ENCODE assay signal across 15 cellular contexts in the genomic region with DNA sequence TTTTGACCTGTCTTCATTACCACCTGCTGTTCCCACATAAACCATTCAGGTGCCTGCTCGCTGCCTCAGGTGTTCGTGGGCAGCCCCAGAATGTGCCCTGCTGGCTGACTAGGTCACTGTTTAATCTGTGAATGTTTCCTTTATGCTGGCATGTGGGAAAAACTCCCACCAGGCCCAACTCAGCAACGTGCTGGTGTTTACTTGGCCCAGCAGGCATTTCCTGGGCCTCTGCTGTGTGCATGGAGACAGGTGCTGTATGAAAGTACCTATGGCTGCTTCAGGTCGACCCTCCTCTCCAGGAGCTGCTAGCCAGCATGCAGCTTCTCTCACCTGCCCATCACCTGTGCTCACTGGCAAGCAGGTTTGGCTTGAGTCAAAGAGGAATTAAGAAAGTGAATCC.
DNase-seq lines count a peak whose midpoint lies in the region; TF ChIP-seq lines count a peak whose summit lies in the region.
"Had no signal": no experiment of that assay in that cellular context is flagged by ENCODE, and none has a peak within 500 bp of the region (broad histone marks: within the 10 kb centered on the region; RNA-seq: fewer than 3 reads in every experiment).

No MANE protein-coding gene starts in this region.

- DNase-seq in right atrium auricular region (ENCODE audit: low spot score) (peak; percentile 42), left ventricle myocardium inferior (no peak), NCI-H146 (lab: John Stamatoyannopoulos, UW) (peak; percentile 94), NCI-H774 (lab: John Stamatoyannopoulos, UW) (peak; percentile 57), type B pancreatic cell (ENCODE audit: extremely low spot score, unreplicated experiment) (peak; percentile 16), Karpas-422 (no peak), kidney glomerular epithelial cell (lab: John Stamatoyannopoulos, UW) (no peak)
- no peak for DNase-seq in activated CD4-positive, alpha-beta memory T cell treated with anti-CD3 and anti-CD28 coated beads for 36 hours
- DNase-seq: ACHN; CD4-positive, CD25-positive, alpha-beta regulatory T cell; Kasumi-1; NCI-H1694; NCI-H2171; NCI-H524 treated with DMSO at 0.1 percent for 48 hours; PC-9 had no signal

- no peak overlapping the region for H3K9ac ChIP-seq in Karpas-422 (ENCODE audit: low read length)

- no peak overlapping the region for H2AFZ ChIP-seq in Karpas-422 (ENCODE audit: low read length)
- H2AFZ ChIP-seq: PC-9 had no signal

- H3K4me1 Mint-ChIP-seq in type B pancreatic cell (ENCODE audit: unreplicated experiment) = no peaks in the 10 kb centered on the region
- H3K4me1 Mint-ChIP-seq in activated CD4-positive, alpha-beta memory T cell treated with anti-CD3 and anti-CD28 coated beads for 36 hours (ENCODE audit: low read depth) = peaks cover 4% of the 10 kb centered on the region

- POLR2A ChIA-PET in activated CD4-positive, alpha-beta memory T cell treated with anti-CD3 and anti-CD28 coated beads for 36 hours (lab: Charles Lee) = no interaction called here

- intact Hi-C loops in left ventricle myocardium inferior (cut with micrococcal nuclease) = no loop called here
- intact Hi-C loops in activated CD4-positive, alpha-beta memory T cell treated with anti-CD3 and anti-CD28 coated beads for 36 hours (cut with micrococcal nuclease) = no loop called here

- peaks cover 1% of the 10 kb centered on the region for H3K9me3 Mint-ChIP-seq in type B pancreatic cell
- H3K9me3 Mint-ChIP-seq in activated CD4-positive, alpha-beta memory T cell treated with anti-CD3 and anti-CD28 coated beads for 36 hours = peaks cover 3% of the 10 kb centered on the region

- TF ChIP-seq CTCF in right atrium auricular region (IDR thresholded peaks at IDR 0.05) = no peak
- no peak for TF ChIP-seq CTCF in left ventricle myocardium inferior (IDR thresholded peaks at IDR 0.05; ENCODE audit: borderline replicate concordance)
- TF ChIP-seq CTCF in type B pancreatic cell (conservative IDR thresholded peaks at IDR 0.05) = no peak

- no peak overlapping the region for H3K4me3 Mint-ChIP-seq in type B pancreatic cell
- no peak overlapping the region for H3K4me3 Mint-ChIP-seq in activated CD4-positive, alpha-beta memory T cell treated with anti-CD3 and anti-CD28 coated beads for 36 hours
- H3K4me3 Mint-ChIP-seq: CD4-positive, CD25-positive, alpha-beta regulatory T cell had no signal

- H3K27ac Mint-ChIP-seq in type B pancreatic cell = no peak overlapping the region
- no peak overlapping the region for H3K27ac Mint-ChIP-seq in activated CD4-positive, alpha-beta memory T cell treated with anti-CD3 and anti-CD28 coated beads for 36 hours
- H3K27ac Mint-ChIP-seq: CD4-positive, CD25-positive, alpha-beta regulatory T cell had no signal

- no peaks in the 10 kb centered on the region for H3K4me1 ChIP-seq in right atrium auricular region
- peaks cover 9% of the 10 kb centered on the region for H3K4me1 ChIP-seq in left ventricle myocardium inferior
- H3K4me1 ChIP-seq in Karpas-422 (ENCODE audit: low read length) = no peaks in the 10 kb centered on the region

- no peak overlapping the region for H3K27ac ChIP-seq in right atrium auricular region
- H3K27ac ChIP-seq in left ventricle myocardium inferior (replicated peaks) = no peak overlapping the region
- H3K27ac ChIP-seq in Karpas-422 (ENCODE audit: low read length) = no peak overlapping the region
- H3K27ac ChIP-seq: PC-9 had no signal

- H3K9me3 ChIP-seq in right atrium auricular region (peaks cover 0 to 8% of the 10 kb centered on the region in 2 donors), left ventricle myocardium inferior (replicated peaks) (peaks cover 8% of the 10 kb centered on the region), Karpas-422 (ENCODE audit: low read length) (no peaks in the 10 kb centered on the region)

- H3K27me3 ChIP-seq in right atrium auricular region = no peaks in the 10 kb centered on the region
- peaks cover 3% of the 10 kb centered on the region for H3K27me3 ChIP-seq in left ventricle myocardium inferior (ENCODE audit: low read depth)
- H3K27me3 ChIP-seq in Karpas-422 (ENCODE audit: low read length) = no peaks in the 10 kb centered on the region

- H3K9me2 ChIP-seq in Karpas-422 (replicated peaks; ENCODE audit: insufficient read depth, low read length) = no peaks in the 10 kb centered on the region

- no peak overlapping the region for H3K4me2 ChIP-seq in Karpas-422 (ENCODE audit: low read depth, low read length, poor library complexity, severe bottlenecking)
- H3K4me2 ChIP-seq: PC-9 had no signal

- H3K79me2 ChIP-seq in Karpas-422 (ENCODE audit: low read length) = no peaks in the 10 kb centered on the region

- peaks cover 4% of the 10 kb centered on the region for H3K27me3 Mint-ChIP-seq in type B pancreatic cell
- H3K27me3 Mint-ChIP-seq in activated CD4-positive, alpha-beta memory T cell treated with anti-CD3 and anti-CD28 coated beads for 36 hours = peaks cover 10% of the 10 kb centered on the region

- CTCF ChIA-PET in activated CD4-positive, alpha-beta memory T cell treated with anti-CD3 and anti-CD28 coated beads for 36 hours (lab: Charles Lee) = interaction anchor here (0.9 kb wide), 1 partner anchor 7 kb away, joined by 3 read pairs; no protein-coding TSS in a partner anchor

- peaks cover 11% of the 10 kb centered on the region; the same call in 1 of the 2 replicates for H4K20me1 ChIP-seq in Karpas-422 (ENCODE audit: insufficient read depth, low read depth, low read length)

- H3K36me3 ChIP-seq in right atrium auricular region (no peaks in the 10 kb centered on the region), left ventricle myocardium inferior (no peaks in the 10 kb centered on the region), Karpas-422 (ENCODE audit: insufficient read depth, low read length) (no peaks in the 10 kb centered on the region)

- no peak overlapping the region for H3K4me3 ChIP-seq in right atrium auricular region
- no peak overlapping the region for H3K4me3 ChIP-seq in left ventricle myocardium inferior
- H3K4me3 ChIP-seq in Karpas-422 (ENCODE audit: low read length) = no peak overlapping the region
- H3K4me3 ChIP-seq: PC-9 had no signal

- no peaks in the 10 kb centered on the region for H3K36me3 Mint-ChIP-seq in type B pancreatic cell
- H3K36me3 Mint-ChIP-seq in activated CD4-positive, alpha-beta memory T cell treated with anti-CD3 and anti-CD28 coated beads for 36 hours = no peaks in the 10 kb centered on the region
- H3K36me3 Mint-ChIP-seq: CD4-positive, CD25-positive, alpha-beta regulatory T cell had no signal

Comparison
In these comparisons a context has a peak if more than half of its experiments do, and no peak if none do; other contexts are left out.
1. DNase-seq: peak in right atrium auricular region (single experiment), NCI-H146 (single experiment), NCI-H774 (single experiment) and type B pancreatic cell (single experiment); none in left ventricle myocardium inferior (single experiment), activated CD4-positive, alpha-beta memory T cell treated with anti-CD3 and anti-CD28 coated beads for 36 hours (single experiment), Karpas-422 (single experiment) and kidney glomerular epithelial cell (single experiment).